ENCODE assay signal across 11 cellular contexts in genomic region chr10:7529638-7530037, GRCh38.
A peak's percentile ranks its signal among the peaks of the same experiment; 100 is the strongest.
DNase-seq lines count a peak whose midpoint lies in the region; ATAC-seq, FAIRE-seq and TF ChIP-seq lines count a peak whose summit lies in the region.
"Had no signal": no experiment of that assay in that cellular context is flagged by ENCODE, and none has a peak within 500 bp of the region (broad histone marks: within the 10 kb centered on the region; RNA-seq: fewer than 3 reads in every experiment).

No MANE protein-coding gene starts in this region.

- H3K9me2 ChIP-seq in Karpas-422 (replicated peaks; ENCODE audit: insufficient read depth, low read length), result no peaks in the 10 kb centered on the region

- no peak for ATAC-seq in T-cell (replicated peaks in 1 of 4)
- ATAC-seq in activated T-cell treated with anti-CD3 and anti-CD28 coated beads, Interleukin-2, amount 50 U/mL, for 72 hours (replicated peaks in 1 of 2), result no peak

- no peak for FAIRE-seq in bronchial epithelial cell (lab: Jason Lieb, UNC)

- H4K20me1 ChIP-seq in Karpas-422 (ENCODE audit: insufficient read depth, low read depth, low read length), result no peaks in the 10 kb centered on the region

- H3K27ac ChIP-seq in Karpas-422 (ENCODE audit: low read length), result no peak overlapping the region
- H3K27ac ChIP-seq: ovary had no signal

- H3K79me2 ChIP-seq in Karpas-422 (ENCODE audit: low read length), result no peaks in the 10 kb centered on the region

- no peak overlapping the region for H3K4me3 ChIP-seq in Karpas-422 (ENCODE audit: low read length)
- H3K4me3 ChIP-seq in bronchial epithelial cell (ENCODE audit: low read depth, low read length), result no peak overlapping the region
- H3K4me3 ChIP-seq: ovary had no signal

- no peak overlapping the region for H3K27ac Mint-ChIP-seq in Calu3 (ENCODE audit: unreplicated experiment)
- H3K27ac Mint-ChIP-seq in T-cell, result no peak overlapping the region
- no peak overlapping the region for H3K27ac Mint-ChIP-seq in activated T-cell treated with anti-CD3 and anti-CD28 coated beads, Interleukin-2, amount 50 U/mL, for 72 hours
- no peak overlapping the region for H3K27ac Mint-ChIP-seq in progenitor cell of endocrine pancreas

- intact Hi-C loops in Calu3 (cut with micrococcal nuclease; ENCODE audit: unreplicated experiment), result loop anchor here (1.0 to 10.0 kb wide), 7 partner anchors 158 to 1773 kb away; no protein-coding TSS in a partner anchor

- H3K27me3 ChIP-seq in Karpas-422 (ENCODE audit: low read length) (no peaks in the 10 kb centered on the region), bronchial epithelial cell (ENCODE audit: control insufficient read depth, insufficient read depth, low read length) (no peaks in the 10 kb centered on the region)
- H3K27me3 ChIP-seq: ovary had no signal

- POLR2A ChIA-PET in T-cell (lab: Charles Lee), result no interaction called here

- CTCF ChIA-PET in Calu3 (lab: Charles Lee), result interaction anchor here (0.5 to 2.0 kb wide), 5 partner anchors 97 to 269 kb away, joined by 3 to 61 read pairs (median 4); no protein-coding TSS in a partner anchor
- CTCF ChIA-PET in T-cell (lab: Charles Lee), result no interaction called here

- peak; percentile 61 for DNase-seq in Calu3
- DNase-seq in Karpas-422, result peak; percentile 63
- peak; percentile 2 for DNase-seq in bronchial epithelial cell (ENCODE audit: low read depth)
- DNase-seq in medulla oblongata (ENCODE audit: extremely low spot score), result peak; percentile 48
- no peak for DNase-seq in T-cell
- no peak for DNase-seq in effector CD4-positive, alpha-beta T cell
- no peak for DNase-seq in activated T-cell treated with anti-CD3 and anti-CD28 coated beads, Interleukin-2, amount 50 U/mL, for 72 hours
- no peak for DNase-seq in progenitor cell of endocrine pancreas (ENCODE audit: low spot score, unreplicated experiment)
- DNase-seq: HCEC 1CT; stimulated activated naive CD4-positive, alpha-beta T cell had no signal

- H3K4me3 Mint-ChIP-seq in Calu3 (ENCODE audit: low read depth, unreplicated experiment), result no peak overlapping the region
- no peak overlapping the region for H3K4me3 Mint-ChIP-seq in T-cell
- H3K4me3 Mint-ChIP-seq in activated T-cell treated with anti-CD3 and anti-CD28 coated beads, Interleukin-2, amount 50 U/mL, for 72 hours, result no peak overlapping the region
- H3K4me3 Mint-ChIP-seq in progenitor cell of endocrine pancreas (ENCODE audit: low read depth), result no peak overlapping the region

- peaks cover 14% of the 10 kb centered on the region for H3K4me1 ChIP-seq in Karpas-422 (ENCODE audit: low read length)

- H3K9me3 Mint-ChIP-seq in Calu3 (ENCODE audit: low read depth, unreplicated experiment), result no peaks in the 10 kb centered on the region
- no peaks in the 10 kb centered on the region for H3K9me3 Mint-ChIP-seq in T-cell
- H3K9me3 Mint-ChIP-seq in activated T-cell treated with anti-CD3 and anti-CD28 coated beads, Interleukin-2, amount 50 U/mL, for 72 hours, result no peaks in the 10 kb centered on the region
- no peaks in the 10 kb centered on the region for H3K9me3 Mint-ChIP-seq in progenitor cell of endocrine pancreas (ENCODE audit: low read depth)

- no peak overlapping the region for H2AFZ ChIP-seq in Karpas-422 (ENCODE audit: low read length)

- H3K27me3 Mint-ChIP-seq in Calu3 (ENCODE audit: unreplicated experiment), result peaks cover 35% of the 10 kb centered on the region
- H3K27me3 Mint-ChIP-seq in T-cell, result peaks cover 7 to 14% of the 10 kb centered on the region in 2 donors
- H3K27me3 Mint-ChIP-seq in activated T-cell treated with anti-CD3 and anti-CD28 coated beads, Interleukin-2, amount 50 U/mL, for 72 hours (ENCODE audit: low read depth), result peaks cover 8% of the 10 kb centered on the region
- peaks cover 22% of the 10 kb centered on the region for H3K27me3 Mint-ChIP-seq in progenitor cell of endocrine pancreas

- TF ChIP-seq CTCF in Calu3 (IDR thresholded peaks at IDR 0.05; ENCODE audit: unreplicated experiment) (peak; percentile 34), bronchial epithelial cell (IDR thresholded peaks at IDR 0.05; ENCODE audit: insufficient read depth, low read length, severe bottlenecking) (peak; percentile 8), progenitor cell of endocrine pancreas (IDR thresholded peaks at IDR 0.05; ENCODE audit: unreplicated experiment) (no peak)

- H3K9me3 ChIP-seq in Karpas-422 (ENCODE audit: low read length), result no peaks in the 10 kb centered on the region
- H3K9me3 ChIP-seq: ovary had no signal

- H3K9ac ChIP-seq in Karpas-422 (ENCODE audit: low read length), result no peak overlapping the region

- H3K36me3 Mint-ChIP-seq in Calu3 (ENCODE audit: insufficient read depth, unreplicated experiment) (no peaks in the 10 kb centered on the region), T-cell (no peaks in the 10 kb centered on the region), progenitor cell of endocrine pancreas (ENCODE audit: insufficient read depth) (no peaks in the 10 kb centered on the region)
- no peaks in the 10 kb centered on the region for H3K36me3 Mint-ChIP-seq in activated T-cell treated with anti-CD3 and anti-CD28 coated beads, Interleukin-2, amount 50 U/mL, for 72 hours (ENCODE audit: insufficient read depth in 2 of 2)

- H3K4me1 Mint-ChIP-seq in Calu3 (ENCODE audit: low read depth, unreplicated experiment), result no peaks in the 10 kb centered on the region
- peaks cover 4 to 9% (median 6%) of the 10 kb centered on the region in 3 donors for H3K4me1 Mint-ChIP-seq in T-cell
- peaks cover 10% of the 10 kb centered on the region for H3K4me1 Mint-ChIP-seq in activated T-cell treated with anti-CD3 and anti-CD28 coated beads, Interleukin-2, amount 50 U/mL, for 72 hours (ENCODE audit: low read depth)
- peaks cover 7% of the 10 kb centered on the region for H3K4me1 Mint-ChIP-seq in progenitor cell of endocrine pancreas (ENCODE audit: low read depth)

- no peak overlapping the region for H3K4me2 ChIP-seq in Karpas-422 (ENCODE audit: low read depth, low read length, poor library complexity, severe bottlenecking)

- H3K36me3 ChIP-seq in Karpas-422 (ENCODE audit: insufficient read depth, low read length) (no peaks in the 10 kb centered on the region), bronchial epithelial cell (ENCODE audit: control insufficient read depth, insufficient read depth, low read length) (no peaks in the 10 kb centered on the region)
- H3K36me3 ChIP-seq: ovary had no signal

- no TSS peak for BruUV-seq in Calu3 (replicated peaks; lab: Mats Ljungman, UMichigan)

Comparison
In these comparisons a context has a peak if more than half of its experiments do, and no peak if none do; other contexts are left out.
1. DNase-seq: peak in Calu3 (single experiment), Karpas-422 (single experiment), bronchial epithelial cell (single experiment) and medulla oblongata (single experiment); none in T-cell (0 of 34), effector CD4-positive, alpha-beta T cell (single experiment), activated T-cell treated with anti-CD3 and anti-CD28 coated beads, Interleukin-2, amount 50 U/mL, for 72 hours (0 of 2) and progenitor cell of endocrine pancreas (single experiment).